ENCODE assay signal across 9 cellular contexts in genomic region chr5:132655821-132656773, GRCh38. TPM values are rescaled to one million over a fixed set of nuclear protein-coding genes. Genes with fewer than 3 reads are reported as not detected.
DNase-seq lines count a peak whose midpoint lies in the region; ATAC-seq and TF ChIP-seq lines count a peak whose summit lies in the region.
"Had no signal": no experiment of that assay in that cellular context is flagged by ENCODE, and none has a peak within 500 bp of the region (broad histone marks: within the 10 kb centered on the region; RNA-seq: fewer than 3 reads in every experiment).

No MANE protein-coding gene starts in this region.

- no peak for TF ChIP-seq POLR2A in esophagus muscularis mucosa (IDR thresholded peaks at IDR 0.05; ENCODE audit: low read depth)

- no peak for TF ChIP-seq EP300 in esophagus muscularis mucosa (IDR thresholded peaks at IDR 0.05)

- H3K27me3 ChIP-seq in esophagus muscularis mucosa = peaks cover 0 to 60% (median 13%) of the 10 kb centered on the region in 4 donors

- DNase-seq in NCI-H146 (lab: John Stamatoyannopoulos, UW) = peak; percentile 39
- no peak for DNase-seq in NCI-H146 treated with DMSO at 0.1 percent for 48 hours (lab: John Stamatoyannopoulos, UW; ENCODE audit: unreplicated experiment)
- DNase-seq in activated CD4-positive, alpha-beta T cell treated with anti-CD3 and anti-CD28 coated beads, Interleukin-2, amount 50 U/mL, for 4 hours = peak; percentile 32 to 42
- peak; percentile 88 for DNase-seq in esophagus muscularis mucosa (ENCODE audit: extremely low spot score)
- DNase-seq in omental fat pad (ENCODE audit: low spot score) = no peak
- no peak for DNase-seq in NCI-H510A (lab: John Stamatoyannopoulos, UW)
- DNase-seq in COLO829 (ENCODE audit: low spot score) = no peak

- no peak overlapping the region for H3K27ac ChIP-seq in esophagus muscularis mucosa (replicated peaks in 1 of 4)

- intact Hi-C loops in esophagus muscularis mucosa (cut with DNase I) = no loop called here

- peak in 1 of 3 experiments; percentile 19 for TF ChIP-seq CTCF in esophagus muscularis mucosa (IDR thresholded peaks at IDR 0.05)
- TF ChIP-seq CTCF in omental fat pad (IDR thresholded peaks at IDR 0.05) = no peak

- peak overlapping the region; percentile 54 to 64 (median 58) for H3K4me3 ChIP-seq in esophagus muscularis mucosa

- H3K4me1 ChIP-seq in esophagus muscularis mucosa = peaks cover 12 to 18% (median 15%) of the 10 kb centered on the region in 4 donors

- WGBS in esophagus muscularis mucosa = 5% methylated on average over 30 of the region's 92 CpGs

- no peaks in the 10 kb centered on the region for H3K9me3 ChIP-seq in esophagus muscularis mucosa

- H3K36me3 ChIP-seq in esophagus muscularis mucosa = no peaks in the 10 kb centered on the region

- peak; percentile 53 for ATAC-seq in omental fat pad (ENCODE audit: low FRiP score)
- no peak for ATAC-seq in GM21390 (IDR thresholded peaks at IDR 0.05; ENCODE audit: unreplicated experiment)

RNA-seq across cellular contexts. Expression of gene IL13, which starts 1.9 kb away (rescaled TPM):
- total RNA-seq in esophagus muscularis mucosa (not detected), omental fat pad (1 to 10 TPM in 1 of 4 donors, under 1 TPM in 1, not detected in 2; 0.24 to 1.1 TPM)

RNA-seq across cellular contexts. Expression of gene IL4, which starts 17.7 kb away (rescaled TPM):
- total RNA-seq in esophagus muscularis mucosa = not detected
- not detected for total RNA-seq in omental fat pad
- total RNA-seq: subcutaneous adipose tissue had no signal

Comparison
In these comparisons a context has a peak if more than half of its experiments do, and no peak if none do; other contexts are left out.
1. DNase-seq: peak in NCI-H146 (single experiment), activated CD4-positive, alpha-beta T cell treated with anti-CD3 and anti-CD28 coated beads, Interleukin-2, amount 50 U/mL, for 4 hours (2 of 2) and esophagus muscularis mucosa (single experiment); none in NCI-H146 treated with DMSO at 0.1 percent for 48 hours (single experiment), omental fat pad (single experiment), NCI-H510A (single experiment) and COLO829 (single experiment).